ENCODE assay signal across 8 cellular contexts in genomic region chr12:56129210-56129691, GRCh38.
DNase-seq lines count a peak whose midpoint lies in the region; ATAC-seq lines count a peak whose summit lies in the region.

No MANE protein-coding gene starts in this region.

- H3K27me3 ChIP-seq in BLaER1 (no peaks in the 10 kb centered on the region), duodenal mucosa (ENCODE audit: control insufficient read depth in 1 of 2, insufficient read depth in 2 of 2, low read length in 2 of 2) (no peaks in the 10 kb centered on the region)

- H3K4me1 ChIP-seq in BLaER1 (peaks cover 59% of the 10 kb centered on the region), duodenal mucosa (ENCODE audit: control insufficient read depth in 1 of 2, insufficient read depth in 2 of 2, low read length in 2 of 2) (peaks cover 26 to 39% of the 10 kb centered on the region in 2 donors)

- peak overlapping the region; percentile 93 for H3K4me3 Mint-ChIP-seq in memory B cell

- H3K9ac ChIP-seq in BLaER1 (peak overlapping the region; percentile 88), duodenal mucosa (ENCODE audit: low read depth in 1 of 2, low read length in 2 of 2) (peak overlapping the region; percentile 84 to 94)

- peaks cover 27% of the 10 kb centered on the region for H3K36me3 Mint-ChIP-seq in memory B cell

- peak overlapping the region; percentile 88 for H3K4me3 ChIP-seq in BLaER1
- H3K4me3 ChIP-seq in duodenal mucosa (ENCODE audit: low read depth in 1 of 2, low read length in 2 of 2), result peak overlapping the region; percentile 88 to 92

- peak overlapping the region; percentile 98 for H3K4me2 ChIP-seq in BLaER1

- H3K9me3 Mint-ChIP-seq in memory B cell, result no peaks in the 10 kb centered on the region

- H3K27me3 Mint-ChIP-seq in memory B cell, result no peaks in the 10 kb centered on the region

- H3K9me3 ChIP-seq in BLaER1, result no peaks in the 10 kb centered on the region
- H3K9me3 ChIP-seq in duodenal mucosa (ENCODE audit: control insufficient read depth in 1 of 2, low read length in 2 of 2), result no peaks in the 10 kb centered on the region

- peak overlapping the region; percentile 91 for H3K27ac Mint-ChIP-seq in memory B cell

- peak overlapping the region; percentile 85 for H3K27ac ChIP-seq in BLaER1
- peak overlapping the region; percentile 45 for H3K27ac ChIP-seq in duodenal mucosa (ENCODE audit: low read depth, low read length)

- ATAC-seq in GM19438 (IDR thresholded peaks at IDR 0.05; ENCODE audit: low read depth, unreplicated experiment), result peak; percentile 35
- peak; percentile 9 for ATAC-seq in memory B cell (ENCODE audit: low read depth)
- no peak for ATAC-seq in HG03135 (IDR thresholded peaks at IDR 0.05; ENCODE audit: unreplicated experiment)

- H3K4me1 Mint-ChIP-seq in memory B cell, result peaks cover 35% of the 10 kb centered on the region

- DNase-seq in NCI-H146 treated with DMSO at 0.1 percent for 48 hours (lab: John Stamatoyannopoulos, UW; ENCODE audit: unreplicated experiment) (peak; percentile 79), memory B cell (ENCODE audit: low spot score in 2 of 2) (peak; percentile 45 to 49)
- DNase-seq in activated CD4-positive, alpha-beta T cell treated with anti-CD3 and anti-CD28 coated beads, Interleukin-2, amount 50 U/mL, for 1 hour, result peak; percentile 73
- peak; percentile 67 for DNase-seq in stimulated activated CD8-positive, alpha-beta memory T cell treated with anti-CD3 and anti-CD28 coated beads, Interleukin-4, amount 100 ng/mL, for 24 hours (ENCODE audit: low read depth)

- H3K36me3 ChIP-seq in BLaER1 (peaks cover 45% of the 10 kb centered on the region), duodenal mucosa (ENCODE audit: control insufficient read depth in 1 of 2, insufficient read depth in 2 of 2, low read length in 2 of 2) (peaks cover 29 to 37% of the 10 kb centered on the region in 2 donors)

- H4K20me1 ChIP-seq in BLaER1, result no peaks in the 10 kb centered on the region; the same call in 1 of the 2 replicates
